ENCODE assay signal across 8 cellular contexts in genomic region chr13:113951246-113951999, GRCh38. TPM values are rescaled to one million over a fixed set of nuclear protein-coding genes. Genes with fewer than 3 reads are reported as not detected.
DNase-seq lines count a peak whose midpoint lies in the region; ATAC-seq and TF ChIP-seq lines count a peak whose summit lies in the region.

No MANE protein-coding gene starts in this region.

- intact Hi-C loops in right lobe of liver (cut with DNase I): loop anchor here in 1 of 2 donors (5.0 kb wide), 1 partner anchor 271 kb away; no protein-coding TSS in a partner anchor

- H3K36me3 Mint-ChIP-seq in CD8-positive, alpha-beta memory T cell: peaks cover 0 to 27% (median 11%) of the 10 kb centered on the region in 3 donors
- H3K36me3 Mint-ChIP-seq in WTC11: peaks cover 19% of the 10 kb centered on the region

- TF ChIP-seq CTCF in GM20000 (IDR thresholded peaks at IDR 0.05; ENCODE audit: extremely low read depth, missing control alignments): peak; percentile 66
- peak; percentile 82 for TF ChIP-seq CTCF in LNCaP clone FGC (IDR thresholded peaks at IDR 0.05; ENCODE audit: control insufficient read depth, extremely low read depth, insufficient read depth)
- TF ChIP-seq CTCF in WTC11 (IDR thresholded peaks at IDR 0.05): no peak
- peak; percentile 77 to 89 (median 80) for TF ChIP-seq CTCF in right lobe of liver (IDR thresholded peaks at IDR 0.05)

- H3K4me3 Mint-ChIP-seq in CD8-positive, alpha-beta memory T cell: peak overlapping the region in 2 of 7 donors; percentile 35 to 63
- H3K4me3 Mint-ChIP-seq in WTC11: no peak overlapping the region

- no peak for TF ChIP-seq POLR2A in right lobe of liver (IDR thresholded peaks at IDR 0.05)

- POLR2A ChIA-PET in CD8-positive, alpha-beta memory T cell (lab: Charles Lee): no interaction called here
- POLR2A ChIA-PET in WTC11 (lab: Charles Lee): no interaction called here

- no peak overlapping the region for H3K4me3 ChIP-seq in CD8-positive, alpha-beta memory T cell (ENCODE audit: low read length)
- H3K4me3 ChIP-seq in LNCaP clone FGC (ENCODE audit: low read depth, low read length) (no peak overlapping the region), right lobe of liver (no peak overlapping the region)

- peaks cover 0 to 6% (median 0%) of the 10 kb centered on the region in 5 donors for H3K9me3 Mint-ChIP-seq in CD8-positive, alpha-beta memory T cell
- H3K9me3 Mint-ChIP-seq in WTC11: peaks cover 19% of the 10 kb centered on the region

- H3K27me3 Mint-ChIP-seq in CD8-positive, alpha-beta memory T cell: no peaks in the 10 kb centered on the region
- H3K27me3 Mint-ChIP-seq in WTC11 (ENCODE audit: low read depth): peaks cover 3% of the 10 kb centered on the region; the same call in 1 of the 2 replicates

- no peaks in the 10 kb centered on the region for H3K27me3 ChIP-seq in CD8-positive, alpha-beta memory T cell (ENCODE audit: insufficient read depth, low read length, poor library complexity, severe bottlenecking)
- no peaks in the 10 kb centered on the region for H3K27me3 ChIP-seq in right lobe of liver

- H3K4me1 ChIP-seq in CD8-positive, alpha-beta memory T cell (ENCODE audit: insufficient read depth, low read length): no peaks in the 10 kb centered on the region
- peaks cover 0 to 9% (median 4%) of the 10 kb centered on the region in 4 donors for H3K4me1 ChIP-seq in right lobe of liver

- peaks cover 18% of the 10 kb centered on the region for H3K36me3 ChIP-seq in CD8-positive, alpha-beta memory T cell (ENCODE audit: insufficient read depth, low read length)
- H3K36me3 ChIP-seq in right lobe of liver: no peaks in the 10 kb centered on the region

- H3K4me1 Mint-ChIP-seq in CD8-positive, alpha-beta memory T cell: peaks cover 0 to 16% (median 7%) of the 10 kb centered on the region in 3 donors
- no peaks in the 10 kb centered on the region for H3K4me1 Mint-ChIP-seq in WTC11

- WGBS in right lobe of liver (ENCODE audit: insufficient coverage, low coverage, low lambda C conversion rate, missing lambda C conversion rate): 61% methylated on average over 17 of the region's 42 CpGs

- CTCF ChIA-PET in CD8-positive, alpha-beta memory T cell (lab: Charles Lee): no interaction called here
- CTCF ChIA-PET in WTC11 (lab: Charles Lee): no interaction called here

- ATAC-seq in WTC11: peak; percentile 87
- peak; percentile 93 to 96 (median 95) for ATAC-seq in right lobe of liver
- ATAC-seq in GM21423 (IDR thresholded peaks at IDR 0.05; ENCODE audit: unreplicated experiment): no peak

- no peak overlapping the region for H3K27ac ChIP-seq in CD8-positive, alpha-beta memory T cell (ENCODE audit: low read depth, low read length)
- peak overlapping the region in 1 of 3 donors; percentile 45 for H3K27ac ChIP-seq in right lobe of liver

- H3K9me3 ChIP-seq in CD8-positive, alpha-beta memory T cell (ENCODE audit: low read length): no peaks in the 10 kb centered on the region
- no peaks in the 10 kb centered on the region for H3K9me3 ChIP-seq in right lobe of liver

- peak in 4 of 5 donors; percentile 13 to 60 (median 30) for DNase-seq in CD8-positive, alpha-beta memory T cell
- peak; percentile 93 for DNase-seq in GM20000 (ENCODE audit: low spot score)
- DNase-seq in LNCaP clone FGC (ENCODE audit: low read depth): no peak
- peak; percentile 76 for DNase-seq in WTC11 (ENCODE audit: low spot score)
- DNase-seq in dermis blood vessel endothelial cell: peak; percentile 85
- peak; percentile 87 to 92 (median 88) for DNase-seq in right lobe of liver
- peak; percentile 18 to 60 (median 42) for DNase-seq in stimulated activated CD4-positive, alpha-beta T cell treated with anti-CD3 and anti-CD28 coated beads, TNF-alpha, amount 100 ng/mL, for 24 hours (ENCODE audit: low read depth in 3 of 3)

- peak overlapping the region in 2 of 8 donors; percentile 5 to 16 for H3K27ac Mint-ChIP-seq in CD8-positive, alpha-beta memory T cell
- H3K27ac Mint-ChIP-seq in WTC11: 0 out of 2 replicates have a peak overlapping the region, but pooled peaks have one; percentile 11

TF ChIP-seq in WTC11, 78 proteins besides CTCF, POLR2A, EP300 and RAD21 (continues in another document):
- no peak for TF ChIP-seq TP53 (CRISPR knock-in tag; IDR thresholded peaks at IDR 0.05)
- 0 out of 2 replicates have a peak, but pooled peaks have one; percentile 13 for TF ChIP-seq MAX (CRISPR knock-in tag; IDR thresholded peaks at IDR 0.05)
- TF ChIP-seq, protein P1, sequence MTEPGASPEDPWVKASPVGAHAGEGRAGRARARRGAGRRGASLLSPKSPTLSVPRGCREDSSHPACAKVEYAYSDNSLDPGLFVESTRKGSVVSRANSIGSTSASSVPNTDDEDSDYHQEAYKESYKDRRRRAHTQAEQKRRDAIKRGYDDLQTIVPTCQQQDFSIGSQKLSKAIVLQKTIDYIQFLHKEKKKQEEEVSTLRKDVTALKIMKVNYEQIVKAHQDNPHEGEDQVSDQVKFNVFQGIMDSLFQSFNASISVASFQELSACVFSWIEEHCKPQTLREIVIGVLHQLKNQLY (CRISPR knock-in tag; IDR thresholded peaks at IDR 0.05): no peak
- TF ChIP-seq RELA (CRISPR knock-in tag; IDR thresholded peaks at IDR 0.05; ENCODE audit: borderline replicate concordance): no peak
- TF ChIP-seq ZNF425 (CRISPR knock-in tag; conservative IDR thresholded peaks at IDR 0.05): no peak
- no peak for TF ChIP-seq NFE2L1 (CRISPR knock-in tag; IDR thresholded peaks at IDR 0.05)
- no peak for TF ChIP-seq CBFB (CRISPR knock-in tag; IDR thresholded peaks at IDR 0.05; ENCODE audit: low read depth)
- TF ChIP-seq ATF1 (CRISPR knock-in tag; IDR thresholded peaks at IDR 0.05): no peak
- TF ChIP-seq ATF6 (CRISPR knock-in tag; IDR thresholded peaks at IDR 0.05): no peak
- TF ChIP-seq, protein P2, sequence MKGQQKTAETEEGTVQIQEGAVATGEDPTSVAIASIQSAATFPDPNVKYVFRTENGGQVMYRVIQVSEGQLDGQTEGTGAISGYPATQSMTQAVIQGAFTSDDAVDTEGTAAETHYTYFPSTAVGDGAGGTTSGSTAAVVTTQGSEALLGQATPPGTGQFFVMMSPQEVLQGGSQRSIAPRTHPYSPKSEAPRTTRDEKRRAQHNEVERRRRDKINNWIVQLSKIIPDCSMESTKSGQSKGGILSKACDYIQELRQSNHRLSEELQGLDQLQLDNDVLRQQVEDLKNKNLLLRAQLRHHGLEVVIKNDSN (CRISPR knock-in tag; IDR thresholded peaks at IDR 0.05): no peak
- TF ChIP-seq ZNF138 (CRISPR knock-in tag; conservative IDR thresholded peaks at IDR 0.05): no peak
- no peak for TF ChIP-seq E2F1 (CRISPR knock-in tag; IDR thresholded peaks at IDR 0.05)
- no peak for TF ChIP-seq ZBTB21 (CRISPR knock-in tag; IDR thresholded peaks at IDR 0.05; ENCODE audit: borderline replicate concordance)

RNA-seq across cellular contexts. Expression of gene C13orf46, which starts 22.5 kb away (rescaled TPM):
- total RNA-seq in CD8-positive, alpha-beta memory T cell: 1 to 10 TPM; 1.2 to 1.8 TPM
- polyA plus RNA-seq in CD8-positive, alpha-beta memory T cell: 2.2 TPM
- 0.27 to 0.50 TPM (median 0.37 TPM) in 3 replicates for total RNA-seq in WTC11 (2021)
- total RNA-seq in dermis blood vessel endothelial cell: 0.17 and 0.28 TPM in 2 replicates
- total RNA-seq in right lobe of liver: 1 to 10 TPM in 2 of 6 experiments, under 1 TPM in 4; 0.04 to 1.1 (median 0.60) TPM
